In the genomic region with DNA sequence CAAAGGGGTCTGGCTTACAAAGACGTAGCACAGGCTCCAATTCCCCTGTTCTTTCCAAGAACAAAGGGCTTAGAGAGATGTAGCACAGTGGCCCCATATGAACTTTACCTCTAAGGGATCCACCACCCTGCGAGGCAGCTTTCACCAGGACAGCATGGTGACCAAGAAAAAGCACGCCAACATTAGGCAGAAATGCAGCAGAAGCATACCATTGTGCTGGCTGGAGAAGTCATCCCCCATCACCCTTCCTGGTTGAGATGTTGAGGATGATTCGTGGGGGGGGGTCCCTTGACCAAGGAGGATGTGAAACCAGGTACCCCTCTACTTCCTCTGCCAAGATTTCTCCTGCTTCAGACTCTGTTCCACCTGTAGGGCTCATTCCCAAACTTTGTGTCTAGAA, we compare ENCODE assay signal across 40 cellular contexts. TPM values are rescaled to one million over a fixed set of nuclear protein-coding genes. Genes with fewer than 3 reads are reported as not detected.
"Had no signal": no experiment of that assay in that cellular context is flagged by ENCODE, and none has a peak within 500 bp of the region (broad histone marks: within the 10 kb centered on the region; RNA-seq: fewer than 3 reads in every experiment).

No MANE protein-coding gene starts in this region.

- H3K9me3 ChIP-seq: MG63 had no signal

- H3K4me3 ChIP-seq: MG63 had no signal

- DNase-seq: Karpas-422, Kasumi-1, MG63, MM.1S, MV-4-11, NCI-H1048, NCI-H1092, NCI-H1092 treated with DMSO at 0.1 percent for 48 hours, NCI-H1105, NCI-H1105 treated with DMSO at 0.1 percent for 48 hours, NCI-H1417, NCI-H1417 treated with DMSO at 0.1 percent for 48 hours, NCI-H1436, NCI-H1436 treated with DMSO at 0.1 percent for 48 hours, NCI-H146, NCI-H1694, NCI-H1694 treated with DMSO at 0.1 percent for 48 hours, NCI-H187, NCI-H187 treated with DMSO at 0.1 percent for 48 hours, NCI-H1930, NCI-H2029, NCI-H2029 treated with DMSO at 0.1 percent for 48 hours, NCI-H2081, NCI-H2081 treated with DMSO at 0.1 percent for 48 hours, NCI-H2107, NCI-H2171, NCI-H2171 treated with DMSO at 0.1 percent for 48 hours, NCI-H2227 treated with DMSO at 0.1 percent for 48 hours, NCI-H226, NCI-H345, NCI-H446, NCI-H446 treated with DMSO at 0.1 percent for 48 hours, NCI-H510A, NCI-H510A treated with DMSO at 0.1 percent for 48 hours, NCI-H524, NCI-H524 treated with DMSO at 0.1 percent for 48 hours had no signal

- H3K36me3 ChIP-seq: MG63 had no signal

RNA-seq across cellular contexts. Expression of gene TMEM114, which starts 48.4 kb away (rescaled TPM):
- total RNA-seq: LHCN-M2, M059J, MCF 10A, NCI-H460 had no signal
